ENCODE assay signal across 8 cellular contexts in genomic region chr1:161158316-161159016, GRCh38. TPM values are rescaled to one million over a fixed set of nuclear protein-coding genes. Genes with fewer than 3 reads are reported as not detected.
DNase-seq lines count a peak whose midpoint lies in the region; ATAC-seq and TF ChIP-seq lines count a peak whose summit lies in the region.

No MANE protein-coding gene starts in this region.

- no peaks in the 10 kb centered on the region for H4K20me1 ChIP-seq in mammary epithelial cell (ENCODE audit: insufficient read depth, low read length)

- WGBS in HUES64, result 89% methylated on average over 9 of the region's 9 CpGs
- WGBS in mammary epithelial cell (ENCODE audit: low coverage, missing lambda C conversion rate), result 63% methylated on average over 8 of the region's 9 CpGs

- peaks cover 30% of the 10 kb centered on the region for H3K79me2 ChIP-seq in mammary epithelial cell (ENCODE audit: insufficient read depth, low read length)

- H3K4me2 ChIP-seq in mammary epithelial cell (ENCODE audit: insufficient read depth, low read depth, low read length), result peak overlapping the region; percentile 79

- in situ Hi-C loops in mammary epithelial cell (cut with MboI; ENCODE audit: low sequenced_read_pairs in 2 of 2), result no loop called here

- H3K4me1 ChIP-seq in HUES64 (ENCODE audit: insufficient read depth, low read length) (peaks cover 10% of the 10 kb centered on the region; the same call in 1 of the 2 replicates), mammary epithelial cell (ENCODE audit: insufficient read depth, low read length) (peaks cover 18% of the 10 kb centered on the region), muscle layer of colon (ENCODE audit: insufficient read depth, low read length) (peaks cover 32% of the 10 kb centered on the region)

- no peaks in the 10 kb centered on the region for H3K27me3 ChIP-seq in AG04450 (ENCODE audit: control insufficient read depth, insufficient read depth, low read length)
- no peaks in the 10 kb centered on the region for H3K27me3 ChIP-seq in HUES64 (ENCODE audit: insufficient read depth, low read length)
- H3K27me3 ChIP-seq in mammary epithelial cell (ENCODE audit: insufficient read depth, low read length), result no peaks in the 10 kb centered on the region
- no peaks in the 10 kb centered on the region for H3K27me3 ChIP-seq in muscle layer of colon (ENCODE audit: control insufficient read depth in 1 of 2, insufficient read depth in 2 of 2, low read length in 2 of 2)

- H3K36me3 ChIP-seq in HUES64 (ENCODE audit: insufficient read depth, low read length), result peaks cover 41% of the 10 kb centered on the region
- peaks cover 7% of the 10 kb centered on the region for H3K36me3 ChIP-seq in mammary epithelial cell (ENCODE audit: insufficient read depth, low read length)
- H3K36me3 ChIP-seq in muscle layer of colon (ENCODE audit: insufficient read depth, low read length), result peaks cover 40% of the 10 kb centered on the region

- CTCF ChIA-PET in AG04450 (lab: Charles Lee), result interaction anchor here (0.8 to 2.4 kb wide), 2 partner anchors 34 to 161 kb away, joined by 3 to 8 read pairs; no protein-coding TSS in a partner anchor
- CTCF ChIA-PET in mammary epithelial cell (lab: Charles Lee; ENCODE audit: low non-redundant PET), result interaction anchor here (0.7 kb wide), 1 partner anchor 1153 kb away, joined by 3 read pairs; no protein-coding TSS in a partner anchor

- peak overlapping the region; percentile 92 for H2AFZ ChIP-seq in mammary epithelial cell (ENCODE audit: low read depth, low read length)

- H3K27ac ChIP-seq in AG04450 (ENCODE audit: low read depth, low read length) (peak overlapping the region; percentile 39), HUES64 (ENCODE audit: low read depth, low read length) (no peak overlapping the region), mammary epithelial cell (ENCODE audit: insufficient read depth, low read depth, low read length) (peak overlapping the region; percentile 77), muscle layer of colon (ENCODE audit: low read depth, low read length) (peak overlapping the region; percentile 85)

- no peak for ATAC-seq in GM19324 (IDR thresholded peaks at IDR 0.05; ENCODE audit: low FRiP score, unreplicated experiment)
- ATAC-seq in HG03025 (IDR thresholded peaks at IDR 0.05; ENCODE audit: low FRiP score, unreplicated experiment), result no peak

- H3K9ac ChIP-seq in HUES64 (ENCODE audit: low read depth, low read length) (peak overlapping the region; percentile 58), mammary epithelial cell (ENCODE audit: insufficient read depth, low read length) (peak overlapping the region; percentile 90), muscle layer of colon (ENCODE audit: low read length) (peak overlapping the region; percentile 79)

- peak overlapping the region; percentile 88 for H3K4me3 ChIP-seq in AG04450 (ENCODE audit: low read depth, low read length)
- H3K4me3 ChIP-seq in HUES64 (ENCODE audit: low read length), result peak overlapping the region; percentile 75
- H3K4me3 ChIP-seq in mammary epithelial cell (replicated peaks in 1 of 3; ENCODE audit: insufficient read depth in 1 of 3, low read depth in 2 of 3, low read length in 3 of 3), result peak overlapping the region; percentile 76 to 96 (median 80)
- H3K4me3 ChIP-seq in muscle layer of colon (ENCODE audit: low read depth in 1 of 2, low read length in 2 of 2), result peak overlapping the region in 1 of 2 donors; percentile 64

- TF ChIP-seq CTCF in AG04450 (IDR thresholded peaks at IDR 0.05; ENCODE audit: low read depth, low read length) (no peak), mammary epithelial cell (conservative IDR thresholded peaks at IDR 0.05 in 1 of 2, IDR thresholded peaks at IDR 0.05 in 1 of 2; ENCODE audit: extremely low read depth in 1 of 2, insufficient read depth in 1 of 2, low read depth in 1 of 2, low read length in 2 of 2) (no peak)

- BruUV-seq in mammary epithelial cell (replicated peaks; lab: Mats Ljungman, UMichigan), result no TSS peak

- intact Hi-C loops in mammary epithelial cell (cut with micrococcal nuclease), result no loop called here

- no peak for DNase-seq in AG04450 (ENCODE audit: low read depth, low spot score)
- no peak for DNase-seq in mammary epithelial cell
- no peak for DNase-seq in HCEC 1CT
- DNase-seq in epidermal melanocyte (ENCODE audit: insufficient read length, low spot score), result no peak

- H3K9me3 ChIP-seq in AG04450 (ENCODE audit: control insufficient read depth, insufficient read depth, low read length) (no peaks in the 10 kb centered on the region; the same call in 1 of the 2 replicates), HUES64 (ENCODE audit: insufficient read depth, low read depth, low read length) (no peaks in the 10 kb centered on the region), mammary epithelial cell (replicated peaks; ENCODE audit: insufficient read depth, low read length) (no peaks in the 10 kb centered on the region), muscle layer of colon (ENCODE audit: low read length) (no peaks in the 10 kb centered on the region)

- dilution Hi-C loops in mammary epithelial cell (cut with HindIII; ENCODE audit: low sequenced_read_pairs), result no loop called here

- POLR2A ChIA-PET in AG04450 (lab: Yijun Ruan, JAX), result interaction anchor here (0.6 kb wide), 1 partner anchor 222 kb away, joined by 9 read pairs; no protein-coding TSS in a partner anchor

RNA-seq across cellular contexts. Expression of gene USP21, which starts 0.8 kb away (rescaled TPM):
- polyA plus RNA-seq in AG04450 (2011; rRNA removed) (15.4 and 16.2 TPM in 2 replicates), mammary epithelial cell (14.8 TPM)
- 10.7 and 14.8 TPM in 2 replicates for polyA minus RNA-seq in AG04450 (2011; rRNA and poly(A)+ RNA removed)
- 19.9 TPM for polyA plus RNA-seq in HUES64 (2013, experiment 1 of 2)
- polyA plus RNA-seq in HUES64 (2013, experiment 2 of 2), result 20.2 TPM
- 10 to 100 TPM in 1 of 2 donors, 1 to 10 TPM in 1; 6.5 to 16.8 TPM for total RNA-seq in mammary epithelial cell
- polyA minus RNA-seq in mammary epithelial cell, result 14.0 TPM

RNA-seq across cellular contexts. Expression of gene UFC1, which starts 4.7 kb away (rescaled TPM):
- 129 and 146 TPM in 2 replicates for polyA plus RNA-seq in AG04450 (2011; rRNA removed)
- 59.6 and 86.5 TPM in 2 replicates for polyA minus RNA-seq in AG04450 (2011; rRNA and poly(A)+ RNA removed)
- polyA plus RNA-seq in HUES64 (2013, experiment 1 of 2), result 82.8 TPM
- polyA plus RNA-seq in HUES64 (2013, experiment 2 of 2), result 81.9 TPM
- total RNA-seq in mammary epithelial cell, result 10 to 100 TPM; 49.2 to 59.3 TPM
- 103 TPM for polyA plus RNA-seq in mammary epithelial cell
- polyA minus RNA-seq in mammary epithelial cell, result 57.0 TPM

RNA-seq across cellular contexts. Expression of gene PPOX, which starts 7.8 kb away (rescaled TPM):
- polyA plus RNA-seq in AG04450 (2011; rRNA removed), result 9.7 and 9.8 TPM in 2 replicates
- polyA minus RNA-seq in AG04450 (2011; rRNA and poly(A)+ RNA removed), result 7.9 and 9.1 TPM in 2 replicates
- 19.4 TPM for polyA plus RNA-seq in HUES64 (2013, experiment 1 of 2)
- polyA plus RNA-seq in HUES64 (2013, experiment 2 of 2), result 22.3 TPM
- 10 to 100 TPM; 13.0 to 15.6 TPM for total RNA-seq in mammary epithelial cell
- polyA plus RNA-seq in mammary epithelial cell, result 11.8 TPM
- polyA minus RNA-seq in mammary epithelial cell, result 6.0 TPM

RNA-seq across cellular contexts. Expression of gene B4GALT3, which starts 18.8 kb away (rescaled TPM):
- polyA plus RNA-seq in AG04450 (2011; rRNA removed) (21.8 and 24.7 TPM in 2 replicates), mammary epithelial cell (33.8 TPM)
- polyA minus RNA-seq in AG04450 (2011; rRNA and poly(A)+ RNA removed), result 13.8 and 21.5 TPM in 2 replicates
- 27.8 TPM for polyA plus RNA-seq in HUES64 (2013, experiment 1 of 2)
- polyA plus RNA-seq in HUES64 (2013, experiment 2 of 2), result 29.9 TPM
- total RNA-seq in mammary epithelial cell, result 10 to 100 TPM; 25.8 to 32.1 TPM
- polyA minus RNA-seq in mammary epithelial cell, result 120 TPM

RNA-seq across cellular contexts. Expression of gene DEDD, which starts 26.0 kb away (rescaled TPM):
- 34.9 and 38.0 TPM in 2 replicates for polyA plus RNA-seq in AG04450 (2011; rRNA removed)
- 56.3 and 84.7 TPM in 2 replicates for polyA minus RNA-seq in AG04450 (2011; rRNA and poly(A)+ RNA removed)
- 30.7 TPM for polyA plus RNA-seq in HUES64 (2013, experiment 1 of 2)
- 29.7 TPM for polyA plus RNA-seq in HUES64 (2013, experiment 2 of 2)
- total RNA-seq in mammary epithelial cell, result 10 to 100 TPM; 40.0 to 42.3 TPM
- 51.4 TPM for polyA plus RNA-seq in mammary epithelial cell
- 97.2 TPM for polyA minus RNA-seq in mammary epithelial cell
